ENCODE assay signal across 20 cellular contexts in genomic region chr4:108959497-108959896, GRCh38.
"Had no signal": no experiment of that assay in that cellular context is flagged by ENCODE, and none has a peak within 500 bp of the region (broad histone marks: within the 10 kb centered on the region; RNA-seq: fewer than 3 reads in every experiment).

No MANE protein-coding gene starts in this region.

- H3K27me3 Mint-ChIP-seq: activated naive CD4-positive, alpha-beta T cell treated with anti-CD3 and anti-CD28 coated beads, Interleukin-2, amount 50 U/mL, for 24 hours had no signal

- H3K4me3 Mint-ChIP-seq: activated CD4-positive, alpha-beta T cell treated with anti-CD3 and anti-CD28 coated beads, Interleukin-2, amount 10 ng/mL, durations not matched to agents 7 days and 5 days; activated naive CD4-positive, alpha-beta T cell treated with anti-CD3 and anti-CD28 coated beads, Interleukin-2, amount 50 U/mL, for 24 hours; activated T-cell treated with anti-CD3 and anti-CD28 coated beads, Interleukin-2, amount 50 U/mL, for 4 hours; effector memory CD8-positive, alpha-beta T cell; neural crest cell had no signal

- H3K9me3 ChIP-seq: adrenal gland, left ventricle myocardium inferior, prostate gland, right atrium auricular region, tibial artery had no signal

- H3K4me1 ChIP-seq: adrenal gland, prostate gland, tibial artery had no signal

- H3K4me1 Mint-ChIP-seq: activated CD4-positive, alpha-beta T cell treated with anti-CD3 and anti-CD28 coated beads, Interleukin-2, amount 10 ng/mL, durations not matched to agents 7 days and 5 days; activated naive CD4-positive, alpha-beta T cell treated with anti-CD3 and anti-CD28 coated beads, Interleukin-2, amount 50 U/mL, for 24 hours; neural crest cell had no signal

- H3K9me3 Mint-ChIP-seq: activated CD4-positive, alpha-beta T cell treated with anti-CD3 and anti-CD28 coated beads, Interleukin-2, amount 10 ng/mL, durations not matched to agents 7 days and 5 days; activated naive CD4-positive, alpha-beta T cell treated with anti-CD3 and anti-CD28 coated beads, Interleukin-2, amount 50 U/mL, for 24 hours; activated T-cell treated with anti-CD3 and anti-CD28 coated beads, Interleukin-2, amount 50 U/mL, for 4 hours; effector memory CD8-positive, alpha-beta T cell had no signal

- DNase-seq: activated CD4-positive, alpha-beta T cell treated with anti-CD3 and anti-CD28 coated beads, Interleukin-2, amount 10 ng/mL, durations not matched to agents 7 days and 5 days; activated CD8-positive, alpha-beta memory T cell treated with anti-CD3 and anti-CD28 coated beads, Interleukin-2, amount 50 U/mL, for 4 hours; activated effector memory CD4-positive, alpha-beta T cell treated with Interleukin-2 at 50 U/mL for 16 hours; activated T-cell treated with anti-CD3 and anti-CD28 coated beads, Interleukin-2, amount 50 U/mL, for 4 hours; adrenal gland; effector memory CD8-positive, alpha-beta T cell; foreskin melanocyte; left ventricle myocardium inferior; mammary epithelial cell; midbrain; stimulated activated CD4-positive, alpha-beta T cell treated with anti-CD3 and anti-CD28 coated beads, Interleukin-2, amount 100 ng/mL, for 24 hours; stimulated activated naive CD4-positive, alpha-beta T cell treated with Interleukin-2 at 50 U/mL for 16 hours; substantia nigra; T-helper 1 cell; tibial artery had no signal

- H3K4me3 ChIP-seq: adrenal gland, cardiac muscle cell, left ventricle myocardium inferior, prostate gland, right atrium auricular region, tibial artery had no signal

- H3K36me3 ChIP-seq: adrenal gland, cardiac muscle cell, left ventricle myocardium inferior, prostate gland, right atrium auricular region, tibial artery had no signal

- H3K27me3 ChIP-seq: adrenal gland, cardiac muscle cell, right atrium auricular region, tibial artery had no signal

- H3K27ac Mint-ChIP-seq: activated CD4-positive, alpha-beta T cell treated with anti-CD3 and anti-CD28 coated beads, Interleukin-2, amount 10 ng/mL, durations not matched to agents 7 days and 5 days; activated naive CD4-positive, alpha-beta T cell treated with anti-CD3 and anti-CD28 coated beads, Interleukin-2, amount 50 U/mL, for 24 hours; effector memory CD8-positive, alpha-beta T cell had no signal

- H3K27ac ChIP-seq: adrenal gland, cardiac muscle cell, left ventricle myocardium inferior, prostate gland, right atrium auricular region, tibial artery had no signal

- H3K36me3 Mint-ChIP-seq: activated naive CD4-positive, alpha-beta T cell treated with anti-CD3 and anti-CD28 coated beads, Interleukin-2, amount 50 U/mL, for 24 hours had no signal
